In genomic region chr1:64470670-64471217, GRCh38 we compare ENCODE assay signal across 8 cellular contexts. TPM values are rescaled to one million over a fixed set of nuclear protein-coding genes. Genes with fewer than 3 reads are reported as not detected.
DNase-seq lines count a peak whose midpoint lies in the region; ATAC-seq and TF ChIP-seq lines count a peak whose summit lies in the region.

No MANE protein-coding gene starts in this region.

- H3K9ac ChIP-seq in SK-N-MC (ENCODE audit: insufficient read length) = peak overlapping the region; percentile 84

- H3K9me3 ChIP-seq in SK-N-MC (ENCODE audit: low read depth, low read length) = no peaks in the 10 kb centered on the region

- ATAC-seq in HG02973 (IDR thresholded peaks at IDR 0.05; ENCODE audit: unreplicated experiment) = peak; percentile 23
- ATAC-seq in naive B cell (ENCODE audit: low read depth in 2 of 2) = peak; percentile 21 to 23

- H3K27me3 Mint-ChIP-seq in activated naive CD4-positive, alpha-beta T cell treated with anti-CD3 and anti-CD28 coated beads, Interleukin-2, amount 50 U/mL, for 24 hours = peaks cover 31% of the 10 kb centered on the region
- peaks cover 50 to 63% (median 54%) of the 10 kb centered on the region in 3 donors for H3K27me3 Mint-ChIP-seq in naive B cell

- H3K27ac Mint-ChIP-seq in activated naive CD4-positive, alpha-beta T cell treated with anti-CD3 and anti-CD28 coated beads, Interleukin-2, amount 50 U/mL, for 24 hours = peak overlapping the region; percentile 21
- peak overlapping the region in 2 of 6 donors; percentile 3 to 66 for H3K27ac Mint-ChIP-seq in naive B cell

- H3K4me3 ChIP-seq in SK-N-MC = peak overlapping the region; percentile 93

- H3K4me3 Mint-ChIP-seq in activated naive CD4-positive, alpha-beta T cell treated with anti-CD3 and anti-CD28 coated beads, Interleukin-2, amount 50 U/mL, for 24 hours = peak overlapping the region; percentile 84
- H3K4me3 Mint-ChIP-seq in naive B cell = peak overlapping the region; percentile 76 to 93 (median 88)

- H3K9me3 Mint-ChIP-seq in activated naive CD4-positive, alpha-beta T cell treated with anti-CD3 and anti-CD28 coated beads, Interleukin-2, amount 50 U/mL, for 24 hours = no peaks in the 10 kb centered on the region
- H3K9me3 Mint-ChIP-seq in naive B cell = peaks cover 0 to 3% (median 0%) of the 10 kb centered on the region in 7 donors

- peaks cover 25% of the 10 kb centered on the region for H3K4me1 Mint-ChIP-seq in activated naive CD4-positive, alpha-beta T cell treated with anti-CD3 and anti-CD28 coated beads, Interleukin-2, amount 50 U/mL, for 24 hours
- peaks cover 15 to 24% (median 17%) of the 10 kb centered on the region in 3 donors for H3K4me1 Mint-ChIP-seq in naive B cell

- H3K27ac ChIP-seq in SK-N-MC = no peak overlapping the region

- H3K36me3 ChIP-seq in SK-N-MC (ENCODE audit: insufficient read depth, low read length) = no peaks in the 10 kb centered on the region

- TF ChIP-seq POLR2A in erythroblast (IDR thresholded peaks at IDR 0.05; ENCODE audit: low read length) = no peak

- no peak for DNase-seq in activated naive CD4-positive, alpha-beta T cell (lab: John Stamatoyannopoulos, UW)
- DNase-seq in SK-N-MC (ENCODE audit: low read depth, low spot score) (no peak), erythroblast (lab: John Stamatoyannopoulos, UW) (peak; percentile 72 to 80), naive B cell (no peak), HUDEP-2 (lab: John Stamatoyannopoulos, UW; ENCODE audit: unreplicated experiment in 76 of 76) (no peak), GDM1 (lab: John Stamatoyannopoulos, UW) (no peak)

- no peaks in the 10 kb centered on the region for H3K36me3 Mint-ChIP-seq in activated naive CD4-positive, alpha-beta T cell treated with anti-CD3 and anti-CD28 coated beads, Interleukin-2, amount 50 U/mL, for 24 hours
- H3K36me3 Mint-ChIP-seq in naive B cell = peaks cover 0 to 19% of the 10 kb centered on the region in 2 donors

RNA-seq across cellular contexts. Expression of gene CACHD1, which starts 0.8 kb away (rescaled TPM):
- polyA plus RNA-seq in naive B cell (ENCODE audit: low read depth in 6 of 6) = not detected

Comparison
In these comparisons a context has a peak if more than half of its experiments do, and no peak if none do; other contexts are left out.
1. DNase-seq: peak in erythroblast (2 of 2); none in activated naive CD4-positive, alpha-beta T cell (0 of 4), SK-N-MC (single experiment), naive B cell (single experiment), HUDEP-2 (0 of 76) and GDM1 (single experiment).